Comparison of ENCODE assay signal across 13 cellular contexts in the genomic region with DNA sequence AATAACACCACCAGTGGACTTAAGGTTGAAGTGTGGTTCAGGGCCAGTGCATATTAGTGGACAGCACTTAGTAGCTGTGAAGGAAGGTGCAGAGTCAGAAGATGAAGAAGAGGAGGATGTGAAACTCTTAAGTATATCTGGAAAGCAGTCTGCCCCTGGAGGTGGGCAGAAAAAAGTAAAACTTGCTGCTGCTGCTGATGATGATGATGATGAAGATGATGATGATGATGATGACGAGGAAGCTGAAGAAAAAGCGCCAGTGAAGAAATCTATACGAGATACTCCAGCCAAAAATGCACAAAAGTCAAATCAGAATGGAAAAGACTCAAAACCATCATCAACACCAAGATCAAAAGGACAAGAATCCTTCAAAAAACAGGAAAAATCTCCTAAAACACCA. TPM values are rescaled to one million over a fixed set of nuclear protein-coding genes. Genes with fewer than 3 reads are reported as not detected.
DNase-seq lines count a peak whose midpoint lies in the region; ATAC-seq and TF ChIP-seq lines count a peak whose summit lies in the region.
"Not testable (repeated sequence)": the region's sequence is repeated elsewhere in the genome, so short reads cannot be mapped to it uniquely, and the experiment has no call there.
"Had no signal": no experiment of that assay in that cellular context is flagged by ENCODE, and none has a peak within 500 bp of the region (broad histone marks: within the 10 kb centered on the region; RNA-seq: fewer than 3 reads in every experiment).

No MANE protein-coding gene starts in this region.

- peaks cover 12 to 17% of the 10 kb centered on the region in 2 experiments for H3K9me3 ChIP-seq in CD4-positive, CD25-positive, alpha-beta regulatory T cell (ENCODE audit: control insufficient read depth in 2 of 2, low read length in 2 of 2)

- H3K4me3 ChIP-seq in CD4-positive, CD25-positive, alpha-beta regulatory T cell (ENCODE audit: low read depth, low read length) = not testable (repeated sequence)

- intact Hi-C loops in activated B cell treated with CpG ODN at 0.5 μM for 24 hours (cut with micrococcal nuclease) = loop anchor here (1.0 kb wide), 1 partner anchor 8 kb away; no protein-coding TSS in a partner anchor
- intact Hi-C loops in activated T-helper 2 cell treated with anti-CD3 and anti-CD28 coated beads, Interferon-gamma antibody, Interleukin-2, Interleukin-4, amounts not matched to agents 10 μg/mL and 5 μg/mL and 100 μg/mL, durations not matched to agents 14 hours and 24 hours and 36 hours (cut with micrococcal nuclease) = loop anchor here (5.0 kb wide), 1 partner anchor 37 kb away; the partner anchor contains the start of gene CLECL1
- intact Hi-C loops in natural killer cell (cut with micrococcal nuclease) = not testable (repeated sequence)

- not testable (repeated sequence) for H3K27ac ChIP-seq in CD4-positive, CD25-positive, alpha-beta regulatory T cell (ENCODE audit: insufficient read depth, low read length, poor library complexity, severe bottlenecking)

- H3K27me3 Mint-ChIP-seq in CD4-positive, CD25-positive, alpha-beta regulatory T cell; IgD-negative memory B cell; activated B cell treated with CpG ODN at 0.5 μM for 24 hours; activated CD8-positive, alpha-beta T cell treated with anti-CD3 and anti-CD28 coated beads, Interleukin-2, amount 10 ng/mL, durations not matched to agents 7 days and 5 days (ENCODE audit: low read depth); activated T-helper 2 cell treated with anti-CD3 and anti-CD28 coated beads, Interferon-gamma antibody, Interleukin-2, Interleukin-4, amounts not matched to agents 10 μg/mL and 5 μg/mL and 100 μg/mL, durations not matched to agents 14 hours and 24 hours and 36 hours (ENCODE audit: low read depth); activated naive CD8-positive, alpha-beta T cell treated with anti-CD3 and anti-CD28 coated beads for 36 hours; immature natural killer cell (ENCODE audit: low read depth in 3 of 3); natural killer cell (ENCODE audit: low read depth in 2 of 2): not testable (repeated sequence)

- not testable (repeated sequence) for H3K27me3 ChIP-seq in CD4-positive, CD25-positive, alpha-beta regulatory T cell (ENCODE audit: control insufficient read depth, insufficient read depth, low read length)

- peaks cover 66% of the 10 kb centered on the region for H3K36me3 Mint-ChIP-seq in CD4-positive, CD25-positive, alpha-beta regulatory T cell
- peaks cover 15% of the 10 kb centered on the region for H3K36me3 Mint-ChIP-seq in IgD-negative memory B cell
- H3K36me3 Mint-ChIP-seq in activated B cell treated with CpG ODN at 0.5 μM for 24 hours (ENCODE audit: low read depth) = peaks cover 75% of the 10 kb centered on the region
- H3K36me3 Mint-ChIP-seq in activated CD8-positive, alpha-beta T cell treated with anti-CD3 and anti-CD28 coated beads, Interleukin-2, amount 10 ng/mL, durations not matched to agents 7 days and 5 days (ENCODE audit: low read depth) = peaks cover 87% of the 10 kb centered on the region
- peaks cover 86% of the 10 kb centered on the region for H3K36me3 Mint-ChIP-seq in activated T-helper 2 cell treated with anti-CD3 and anti-CD28 coated beads, Interferon-gamma antibody, Interleukin-2, Interleukin-4, amounts not matched to agents 10 μg/mL and 5 μg/mL and 100 μg/mL, durations not matched to agents 14 hours and 24 hours and 36 hours (ENCODE audit: low read depth)
- peaks cover 77% of the 10 kb centered on the region for H3K36me3 Mint-ChIP-seq in activated naive CD8-positive, alpha-beta T cell treated with anti-CD3 and anti-CD28 coated beads for 36 hours
- peaks cover 51 to 67% (median 61%) of the 10 kb centered on the region in 3 donors for H3K36me3 Mint-ChIP-seq in immature natural killer cell
- peaks cover 55% of the 10 kb centered on the region for H3K36me3 Mint-ChIP-seq in natural killer cell

- not testable (repeated sequence) for TF ChIP-seq CTCF in activated B cell treated with CpG ODN at 0.5 μM for 24 hours (IDR thresholded peaks at IDR 0.05); natural killer cell (IDR thresholded peaks at IDR 0.05)

- H3K9me3 Mint-ChIP-seq in CD4-positive, CD25-positive, alpha-beta regulatory T cell = peaks cover 0 to 35% (median 6%) of the 10 kb centered on the region in 7 donors
- H3K9me3 Mint-ChIP-seq in IgD-negative memory B cell, activated B cell treated with CpG ODN at 0.5 μM for 24 hours, immature natural killer cell, natural killer cell: not testable (repeated sequence)
- peaks cover 34% of the 10 kb centered on the region for H3K9me3 Mint-ChIP-seq in activated CD8-positive, alpha-beta T cell treated with anti-CD3 and anti-CD28 coated beads, Interleukin-2, amount 10 ng/mL, durations not matched to agents 7 days and 5 days (ENCODE audit: insufficient read depth)
- peaks cover 36% of the 10 kb centered on the region for H3K9me3 Mint-ChIP-seq in activated T-helper 2 cell treated with anti-CD3 and anti-CD28 coated beads, Interferon-gamma antibody, Interleukin-2, Interleukin-4, amounts not matched to agents 10 μg/mL and 5 μg/mL and 100 μg/mL, durations not matched to agents 14 hours and 24 hours and 36 hours
- peaks cover 38% of the 10 kb centered on the region for H3K9me3 Mint-ChIP-seq in activated naive CD8-positive, alpha-beta T cell treated with anti-CD3 and anti-CD28 coated beads for 36 hours

- not testable (repeated sequence) for H3K4me1 ChIP-seq in CD4-positive, CD25-positive, alpha-beta regulatory T cell (ENCODE audit: control insufficient read depth, insufficient read depth, low read length, poor library complexity, severe bottlenecking)

- POLR2A ChIA-PET in activated B cell treated with CpG ODN at 0.5 μM for 24 hours (lab: Charles Lee) = interaction anchor here (1.0 kb wide), 1 partner anchor 20 kb away, joined by 3 read pairs; no protein-coding TSS in a partner anchor
- POLR2A ChIA-PET in activated CD8-positive, alpha-beta T cell treated with anti-CD3 and anti-CD28 coated beads, Interleukin-2, amount 10 ng/mL, durations not matched to agents 7 days and 5 days (lab: Charles Lee) = not testable (repeated sequence)

- H3K27ac Mint-ChIP-seq in CD4-positive, CD25-positive, alpha-beta regulatory T cell = peak overlapping the region; percentile 16 to 77 (median 64)
- H3K27ac Mint-ChIP-seq in IgD-negative memory B cell (peak overlapping the region in 2 of 3 donors; percentile 5 to 81), activated B cell treated with CpG ODN at 0.5 μM for 24 hours (peak overlapping the region; percentile 69), immature natural killer cell (peak overlapping the region; percentile 14 to 71 (median 61)), natural killer cell (peak overlapping the region; percentile 59 to 71)
- peak overlapping the region; percentile 70 for H3K27ac Mint-ChIP-seq in activated CD8-positive, alpha-beta T cell treated with anti-CD3 and anti-CD28 coated beads, Interleukin-2, amount 10 ng/mL, durations not matched to agents 7 days and 5 days
- H3K27ac Mint-ChIP-seq in activated T-helper 2 cell treated with anti-CD3 and anti-CD28 coated beads, Interferon-gamma antibody, Interleukin-2, Interleukin-4, amounts not matched to agents 10 μg/mL and 5 μg/mL and 100 μg/mL, durations not matched to agents 14 hours and 24 hours and 36 hours = peak overlapping the region; percentile 9
- peak overlapping the region; percentile 20 for H3K27ac Mint-ChIP-seq in activated naive CD8-positive, alpha-beta T cell treated with anti-CD3 and anti-CD28 coated beads for 36 hours

- not testable (repeated sequence) for DNase-seq in CD4-positive, CD25-positive, alpha-beta regulatory T cell; activated B cell treated with CpG ODN at 0.5 μM for 24 hours; activated CD8-positive, alpha-beta T cell treated with anti-CD3 and anti-CD28 coated beads, Interleukin-2, amount 10 ng/mL, durations not matched to agents 7 days and 5 days; activated T-helper 2 cell treated with anti-CD3 and anti-CD28 coated beads, Interferon-gamma antibody, Interleukin-2, Interleukin-4, amounts not matched to agents 10 μg/mL and 5 μg/mL and 100 μg/mL, durations not matched to agents 14 hours and 24 hours and 36 hours (ENCODE audit: low spot score); activated naive CD8-positive, alpha-beta T cell treated with anti-CD3 and anti-CD28 coated beads for 36 hours; immature natural killer cell; natural killer cell

- not testable (repeated sequence) for ATAC-seq in CD4-positive, CD25-positive, alpha-beta regulatory T cell (ENCODE audit: low read depth in 2 of 2); activated B cell treated with CpG ODN at 0.5 μM for 24 hours (ENCODE audit: low read depth); activated CD8-positive, alpha-beta T cell treated with anti-CD3 and anti-CD28 coated beads, Interleukin-2, amount 10 ng/mL, durations not matched to agents 7 days and 5 days; natural killer cell

- peaks cover 49% of the 10 kb centered on the region for H3K36me3 ChIP-seq in CD4-positive, CD25-positive, alpha-beta regulatory T cell (ENCODE audit: control insufficient read depth, insufficient read depth, low read length)

- CTCF ChIA-PET in activated B cell treated with CpG ODN at 0.5 μM for 24 hours (lab: Charles Lee) = interaction anchor here (0.6 kb wide), 1 partner anchor 61 kb away, joined by 3 read pairs; no protein-coding TSS in a partner anchor
- CTCF ChIA-PET in activated CD8-positive, alpha-beta T cell treated with anti-CD3 and anti-CD28 coated beads, Interleukin-2, amount 10 ng/mL, durations not matched to agents 7 days and 5 days (lab: Charles Lee) = not testable (repeated sequence)

- peak overlapping the region in 2 of 4 donors; percentile 39 to 52 for H3K4me3 Mint-ChIP-seq in CD4-positive, CD25-positive, alpha-beta regulatory T cell
- H3K4me3 Mint-ChIP-seq in IgD-negative memory B cell (peak overlapping the region in 1 of 4 donors; percentile 28), activated B cell treated with CpG ODN at 0.5 μM for 24 hours (peak overlapping the region; percentile 39)
- not testable (repeated sequence) for H3K4me3 Mint-ChIP-seq in activated CD8-positive, alpha-beta T cell treated with anti-CD3 and anti-CD28 coated beads, Interleukin-2, amount 10 ng/mL, durations not matched to agents 7 days and 5 days; activated T-helper 2 cell treated with anti-CD3 and anti-CD28 coated beads, Interferon-gamma antibody, Interleukin-2, Interleukin-4, amounts not matched to agents 10 μg/mL and 5 μg/mL and 100 μg/mL, durations not matched to agents 14 hours and 24 hours and 36 hours (ENCODE audit: low read depth); activated naive CD8-positive, alpha-beta T cell treated with anti-CD3 and anti-CD28 coated beads for 36 hours; immature natural killer cell; natural killer cell

- peaks cover 36 to 54% (median 48%) of the 10 kb centered on the region in 4 donors for H3K4me1 Mint-ChIP-seq in CD4-positive, CD25-positive, alpha-beta regulatory T cell
- H3K4me1 Mint-ChIP-seq in IgD-negative memory B cell (peaks cover 32 to 43% (median 38%) of the 10 kb centered on the region in 3 donors), activated B cell treated with CpG ODN at 0.5 μM for 24 hours (peaks cover 64% of the 10 kb centered on the region), immature natural killer cell (peaks cover 42 to 54% of the 10 kb centered on the region in 2 donors), natural killer cell (peaks cover 37 to 42% of the 10 kb centered on the region in 2 donors)
- peaks cover 69% of the 10 kb centered on the region for H3K4me1 Mint-ChIP-seq in activated CD8-positive, alpha-beta T cell treated with anti-CD3 and anti-CD28 coated beads, Interleukin-2, amount 10 ng/mL, durations not matched to agents 7 days and 5 days (ENCODE audit: low read depth)
- H3K4me1 Mint-ChIP-seq in activated T-helper 2 cell treated with anti-CD3 and anti-CD28 coated beads, Interferon-gamma antibody, Interleukin-2, Interleukin-4, amounts not matched to agents 10 μg/mL and 5 μg/mL and 100 μg/mL, durations not matched to agents 14 hours and 24 hours and 36 hours (ENCODE audit: low read depth) = peaks cover 53% of the 10 kb centered on the region
- H3K4me1 Mint-ChIP-seq in activated naive CD8-positive, alpha-beta T cell treated with anti-CD3 and anti-CD28 coated beads for 36 hours = peaks cover 55% of the 10 kb centered on the region

RNA-seq across cellular contexts. Expression of gene CLEC2D, which starts 26.1 kb away (rescaled TPM):
- total RNA-seq in CD4-positive, CD25-positive, alpha-beta regulatory T cell = 219 TPM
- polyA plus RNA-seq in CD4-positive, CD25-positive, alpha-beta regulatory T cell = 100 to 1,000 TPM; 223 to 312 (median 247) TPM
- 102 TPM for polyA plus RNA-seq in IgD-negative memory B cell
- 437 and 492 TPM in 2 replicates for total RNA-seq in activated B cell treated with CpG ODN at 0.5 μM for 24 hours
- 100 to 1,000 TPM; 277 to 282 TPM for total RNA-seq in activated CD8-positive, alpha-beta T cell treated with anti-CD3 and anti-CD28 coated beads, Interleukin-2, amount 10 ng/mL, durations not matched to agents 7 days and 5 days
- total RNA-seq in activated T-helper 2 cell treated with anti-CD3 and anti-CD28 coated beads, Interferon-gamma antibody, Interleukin-2, Interleukin-4, amounts not matched to agents 10 μg/mL and 5 μg/mL and 100 μg/mL, durations not matched to agents 14 hours and 24 hours and 36 hours = 350 and 351 TPM in 2 replicates
- 100 to 1,000 TPM; 270 to 290 TPM for total RNA-seq in activated naive CD8-positive, alpha-beta T cell treated with anti-CD3 and anti-CD28 coated beads for 36 hours
- 10 to 100 TPM; 37.7 to 57.3 (median 38.7) TPM for polyA plus RNA-seq in immature natural killer cell
- 100 to 1,000 TPM; 140 to 219 (median 209) TPM for total RNA-seq in natural killer cell

RNA-seq across cellular contexts. Expression of gene CLECL1, which starts 37.2 kb away (rescaled TPM):
- total RNA-seq in CD4-positive, CD25-positive, alpha-beta regulatory T cell = 0.84 TPM
- not detected for polyA plus RNA-seq in CD4-positive, CD25-positive, alpha-beta regulatory T cell
- polyA plus RNA-seq in IgD-negative memory B cell (168 TPM), immature natural killer cell (1 to 10 TPM in 2 of 3 donors, not detected in 1; 1.2 to 3.5 TPM)
- total RNA-seq in activated B cell treated with CpG ODN at 0.5 μM for 24 hours (111 and 115 TPM in 2 replicates), natural killer cell (1 to 10 TPM in 1 of 3 donors, under 1 TPM in 2; 0.64 to 1.5 (median 0.72) TPM)
- total RNA-seq in activated CD8-positive, alpha-beta T cell treated with anti-CD3 and anti-CD28 coated beads, Interleukin-2, amount 10 ng/mL, durations not matched to agents 7 days and 5 days = 1 to 10 TPM; 1.3 to 1.6 TPM
- 16.8 and 17.2 TPM in 2 replicates for total RNA-seq in activated T-helper 2 cell treated with anti-CD3 and anti-CD28 coated beads, Interferon-gamma antibody, Interleukin-2, Interleukin-4, amounts not matched to agents 10 μg/mL and 5 μg/mL and 100 μg/mL, durations not matched to agents 14 hours and 24 hours and 36 hours
- total RNA-seq in activated naive CD8-positive, alpha-beta T cell treated with anti-CD3 and anti-CD28 coated beads for 36 hours = 1 to 10 TPM; 6.4 to 7.0 TPM
- total RNA-seq: GM23248, H7, HT-29, M059J had no signal
- polyA plus RNA-seq: BJ, GM23248 had no signal

Comparison
In these comparisons a context has a peak if more than half of its experiments do, and no peak if none do; other contexts are left out.
1. H3K27ac Mint-ChIP-seq: peak in every context shown above with its lines; median percentile 70 in activated CD8-positive, alpha-beta T cell treated with anti-CD3 and anti-CD28 coated beads, Interleukin-2, amount 10 ng/mL, durations not matched to agents 7 days and 5 days; 69 in activated B cell treated with CpG ODN at 0.5 μM for 24 hours; 65 in natural killer cell; 64 in CD4-positive, CD25-positive, alpha-beta regulatory T cell; 61 in immature natural killer cell; 43 in IgD-negative memory B cell; 20 in activated naive CD8-positive, alpha-beta T cell treated with anti-CD3 and anti-CD28 coated beads for 36 hours; 9 in activated T-helper 2 cell treated with anti-CD3 and anti-CD28 coated beads, Interferon-gamma antibody, Interleukin-2, Interleukin-4, amounts not matched to agents 10 μg/mL and 5 μg/mL and 100 μg/mL, durations not matched to agents 14 hours and 24 hours and 36 hours.